In the genomic region with DNA sequence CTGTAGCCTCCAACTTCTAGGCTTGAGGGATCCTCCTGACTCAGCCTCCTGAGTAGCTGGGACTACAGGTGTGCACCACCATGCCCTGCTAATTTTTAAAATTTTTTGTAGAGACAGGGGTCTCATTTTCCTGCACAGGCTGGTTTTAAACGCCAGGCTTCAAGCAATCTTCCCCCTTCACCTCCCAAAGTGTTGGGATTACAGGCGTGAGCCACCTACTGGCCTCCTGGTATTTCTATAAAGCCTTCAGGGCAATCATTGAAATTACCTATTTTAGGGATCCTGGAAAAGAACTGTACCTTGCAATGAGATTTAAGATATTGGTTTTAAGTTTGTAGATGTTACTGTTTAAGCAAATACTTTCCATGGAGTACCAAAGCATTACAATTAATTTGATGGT, we compare ENCODE assay signal across 13 cellular contexts. TPM values are rescaled to one million over a fixed set of nuclear protein-coding genes. Genes with fewer than 3 reads are reported as not detected.
DNase-seq lines count a peak whose midpoint lies in the region; ATAC-seq, FAIRE-seq and TF ChIP-seq lines count a peak whose summit lies in the region.
"Had no signal": no experiment of that assay in that cellular context is flagged by ENCODE, and none has a peak within 500 bp of the region (broad histone marks: within the 10 kb centered on the region; RNA-seq: fewer than 3 reads in every experiment).

No MANE protein-coding gene starts in this region.

- CTCF ChIA-PET in SK-N-SH (lab: Yijun Ruan, JAX) (interaction anchor here (1.5 to 1.9 kb wide), 2 partner anchors 142 to 217 kb away, joined by 3 to 5 read pairs; no protein-coding TSS in a partner anchor), Panc1 (lab: Charles Lee) (no interaction called here)

- H3K27ac ChIP-seq in SK-N-SH (ENCODE audit: low read depth in 2 of 2, low read length in 1 of 2) (no peak overlapping the region), Panc1 (ENCODE audit: low read length) (no peak overlapping the region), foreskin keratinocyte (no peak overlapping the region), mesenchymal stem cell (ENCODE audit: low read length, poor library complexity, severe bottlenecking) (no peak overlapping the region)

- no peak overlapping the region for H2AK5ac ChIP-seq in mesenchymal stem cell (ENCODE audit: low read length, severe bottlenecking)

- POLR2A ChIA-PET in SK-N-SH (lab: Yijun Ruan, JAX): no interaction called here
- POLR2A ChIA-PET in Panc1 (lab: Charles Lee): no interaction called here

- ATAC-seq in SK-N-SH treated with all-trans-retinoic acid at 6 μM for 48 hours (no peak), Panc1 (no peak; the same call in 1 of the 2 replicates), foreskin keratinocyte (no peak)
- ATAC-seq: left cardiac atrium had no signal

- DNase-seq in SK-N-SH: no peak
- no peak for DNase-seq in Panc1 (ENCODE audit: low read depth, low spot score)
- DNase-seq in foreskin keratinocyte: no peak
- DNase-seq in mesenchymal stem cell: no peak
- DNase-seq in SIG-M5 treated with dmso at 0.1 percent for 504 hours (lab: John Stamatoyannopoulos, UW; ENCODE audit: unreplicated experiment): no peak
- DNase-seq in GM12891 (ENCODE audit: insufficient read length, low spot score): no peak
- no peak for DNase-seq in RPMI8226
- DNase-seq: activated CD4-positive, alpha-beta T cell treated with anti-CD3 and anti-CD28 coated beads, Interleukin-2, amount 10 ng/mL, durations not matched to agents 24 days and 14 days; hippocampal formation; IMR-90; left cardiac atrium; NCI-H2171 treated with DMSO at 0.1 percent for 48 hours had no signal

- no peaks in the 10 kb centered on the region for H3K9me2 ChIP-seq in SK-N-SH

- H3K79me2 ChIP-seq in SK-N-SH (ENCODE audit: insufficient read depth): no peaks in the 10 kb centered on the region

- no peaks in the 10 kb centered on the region for H3K9me3 ChIP-seq in SK-N-SH
- no peaks in the 10 kb centered on the region for H3K9me3 ChIP-seq in Panc1 (ENCODE audit: control insufficient read depth, insufficient read depth, low read depth, low read length)
- H3K9me3 ChIP-seq in mesenchymal stem cell (ENCODE audit: control insufficient read depth, low read length): no peaks in the 10 kb centered on the region

- no peak overlapping the region for H2BK5ac ChIP-seq in mesenchymal stem cell (ENCODE audit: low read depth, low read length, poor library complexity, severe bottlenecking)

- H3K4me1 ChIP-seq in SK-N-SH (ENCODE audit: control insufficient read depth in 1 of 2, insufficient read depth in 2 of 2, low read depth in 1 of 2, low read length in 1 of 2): no peaks in the 10 kb centered on the region; a peak in 1 of 4 replicates
- no peaks in the 10 kb centered on the region for H3K4me1 ChIP-seq in Panc1 (ENCODE audit: control insufficient read depth, insufficient read depth, low read length)
- H3K4me1 ChIP-seq in foreskin keratinocyte: no peaks in the 10 kb centered on the region
- H3K4me1 ChIP-seq in mesenchymal stem cell (ENCODE audit: control insufficient read depth, insufficient read depth, low read depth, low read length): no peaks in the 10 kb centered on the region

- no peak overlapping the region for H3K18ac ChIP-seq in mesenchymal stem cell (ENCODE audit: low read depth in 1 of 2, low read length in 2 of 2)

- H2BK15ac ChIP-seq in mesenchymal stem cell (ENCODE audit: low read depth, poor library complexity, severe bottlenecking): no peak overlapping the region

- TF ChIP-seq CTCF in SK-N-SH (IDR thresholded peaks at IDR 0.05): 0 out of 2 replicates have a peak, but pooled peaks have one; percentile 21
- TF ChIP-seq CTCF in Panc1 (IDR thresholded peaks at IDR 0.05): peak; percentile 55
- TF ChIP-seq CTCF in foreskin keratinocyte (conservative IDR thresholded peaks at IDR 0.05): peak; percentile 31

- H2AFZ ChIP-seq in SK-N-SH (ENCODE audit: low read depth): no peak overlapping the region
- H2AFZ ChIP-seq in mesenchymal stem cell (ENCODE audit: low read depth, low read length): no peak overlapping the region

- H3K79me1 ChIP-seq in mesenchymal stem cell (replicated peaks; ENCODE audit: low read length, poor library complexity, severe bottlenecking): no peaks in the 10 kb centered on the region

- H3K23ac ChIP-seq in mesenchymal stem cell (ENCODE audit: low read length in 2 of 2): no peak overlapping the region

- H3K4me3 ChIP-seq in SK-N-SH (ENCODE audit: low read depth in 2 of 2, low read length in 1 of 2) (no peak overlapping the region), Panc1 (ENCODE audit: low read depth in 2 of 2, low read length in 2 of 2) (no peak overlapping the region), mesenchymal stem cell (ENCODE audit: insufficient read depth in 1 of 2, low read depth in 1 of 2, low read length in 2 of 2) (no peak overlapping the region)

- no peak for TF ChIP-seq EP300 in SK-N-SH (IDR thresholded peaks at IDR 0.05; ENCODE audit: borderline replicate concordance in 1 of 2, low read depth in 1 of 2, low read length in 1 of 2)

- H4K8ac ChIP-seq in mesenchymal stem cell (ENCODE audit: low read length): no peak overlapping the region

- in situ Hi-C loops in Panc1 (cut with HindIII; ENCODE audit: low pct_unique_long_range_greater_than_20kb, low sequenced_read_pairs): no loop called here

- H3K9ac ChIP-seq in SK-N-SH (no peak overlapping the region), mesenchymal stem cell (ENCODE audit: low read length) (no peak overlapping the region)

- no peak for TF ChIP-seq POLR2A in GM12891 (IDR thresholded peaks at IDR 0.05; ENCODE audit: low read depth, low read length)

- no peaks in the 10 kb centered on the region for H4K20me1 ChIP-seq in SK-N-SH (ENCODE audit: insufficient read depth)

- FAIRE-seq in GM12891 (lab: Jason Lieb, UNC): no peak

- H3K27me3 ChIP-seq in SK-N-SH (ENCODE audit: insufficient read depth) (no peaks in the 10 kb centered on the region; the same call in 1 of the 2 replicates), Panc1 (ENCODE audit: control insufficient read depth, insufficient read depth, low read length) (no peaks in the 10 kb centered on the region), foreskin keratinocyte (no peaks in the 10 kb centered on the region), mesenchymal stem cell (ENCODE audit: control insufficient read depth in 1 of 2, insufficient read depth in 1 of 2, low read length in 2 of 2) (peaks cover 0 to 14% of the 10 kb centered on the region in 2 experiments)

- H3K14ac ChIP-seq in mesenchymal stem cell (ENCODE audit: low read length in 2 of 2): no peak overlapping the region

- H2BK12ac ChIP-seq in mesenchymal stem cell (ENCODE audit: low read length in 2 of 2): no peak overlapping the region

- H3K36me3 ChIP-seq in SK-N-SH (replicated peaks in 1 of 2; ENCODE audit: control insufficient read depth in 1 of 2, insufficient read depth in 2 of 2, low read length in 1 of 2): no peaks in the 10 kb centered on the region
- no peaks in the 10 kb centered on the region for H3K36me3 ChIP-seq in Panc1 (ENCODE audit: control insufficient read depth, insufficient read depth, low read length)
- H3K36me3 ChIP-seq in mesenchymal stem cell (ENCODE audit: control insufficient read depth in 1 of 2, insufficient read depth in 2 of 2, low read depth in 1 of 2, low read length in 2 of 2): no peaks in the 10 kb centered on the region

- no peaks in the 10 kb centered on the region for H3F3A ChIP-seq in SK-N-SH (replicated peaks; ENCODE audit: insufficient read depth)

- H3K4ac ChIP-seq in mesenchymal stem cell (ENCODE audit: low read depth in 1 of 2, low read length in 2 of 2): no peak overlapping the region

- intact Hi-C loops in Panc1 (cut with micrococcal nuclease; ENCODE audit: unreplicated experiment): no loop called here

- BruUV-seq in Panc1 (replicated peaks; lab: Mats Ljungman, UMichigan): no TSS peak

- no peak overlapping the region for H2BK120ac ChIP-seq in mesenchymal stem cell (ENCODE audit: low read depth, low read length)

- H4K91ac ChIP-seq in mesenchymal stem cell (ENCODE audit: low read length): no peak overlapping the region

- TF ChIP-seq RAD21 in SK-N-SH (IDR thresholded peaks at IDR 0.05; ENCODE audit: low read length): no peak

- H3K4me2 ChIP-seq in SK-N-SH (no peak overlapping the region), mesenchymal stem cell (ENCODE audit: low read length, poor library complexity, severe bottlenecking) (no peak overlapping the region)

- 38% methylated on average over 2 of the region's 2 CpGs for WGBS in SK-N-SH (ENCODE audit: low lambda C conversion rate)
- 27% methylated on average over 2 of the region's 2 CpGs for WGBS in mesenchymal stem cell

TF ChIP-seq in SK-N-SH treated with all-trans-retinoic acid at 6 μM for 48 hours, 23 proteins besides CTCF, POLR2A, EP300 and RAD21 (continues in another document):
- no peak for TF ChIP-seq ISL1 (CRISPR knock-in tag; IDR thresholded peaks at IDR 0.05)
- no peak for TF ChIP-seq GLIS3 (CRISPR knock-in tag; IDR thresholded peaks at IDR 0.05)
- TF ChIP-seq ZNF8 (CRISPR knock-in tag; IDR thresholded peaks at IDR 0.05): no peak
- no peak for TF ChIP-seq PPARA (CRISPR knock-in tag; IDR thresholded peaks at IDR 0.05; ENCODE audit: borderline replicate concordance)
- TF ChIP-seq BACH2 (CRISPR knock-in tag; IDR thresholded peaks at IDR 0.05; ENCODE audit: borderline replicate concordance): no peak

TF ChIP-seq in GM12891, 5 proteins besides CTCF, POLR2A, EP300 and RAD21:
- TF ChIP-seq POLR2AphosphoS5 (IDR thresholded peaks at IDR 0.05; ENCODE audit: low read depth, low read length) (no peak), SPI1 (IDR thresholded peaks at IDR 0.05; ENCODE audit: low read depth, low read length) (no peak)

RNA-seq across cellular contexts. Expression of a gene that starts 13.5 kb away (rescaled TPM):
- polyA plus RNA-seq in SK-N-SH (2012; rRNA removed): 35.7 and 47.4 TPM in 2 replicates
- 60.2 and 73.8 TPM in 2 replicates for polyA plus RNA-seq in SK-N-SH (2012; cell fraction: cytosol; rRNA removed)
- polyA plus RNA-seq in SK-N-SH (2012; cell fraction: nucleus; rRNA removed): 19.0 and 37.8 TPM in 2 replicates
- total RNA-seq in Panc1 (2021; ENCODE audit: unreplicated experiment): 164 TPM
- polyA plus RNA-seq in Panc1 (2012; ENCODE audit: insufficient read length): 83.8 TPM
- 292 and 305 TPM in 2 replicates for total RNA-seq in foreskin keratinocyte
- polyA plus RNA-seq in foreskin keratinocyte: 116 and 129 TPM in 2 replicates
- polyA plus RNA-seq in mesenchymal stem cell (2013, experiment 1 of 2): 132 TPM
- 135 TPM for polyA plus RNA-seq in mesenchymal stem cell (2013, experiment 2 of 2)
- polyA plus RNA-seq in GM12891 (2012; ENCODE audit: low read depth, missing spikeins): 1.1 TPM
